Comparison of ENCODE assay signal across 8 cellular contexts in genomic region chr6:4059115-4059777, GRCh38. TPM values are rescaled to one million over a fixed set of nuclear protein-coding genes. Genes with fewer than 3 reads are reported as not detected.
DNase-seq lines count a peak whose midpoint lies in the region; ATAC-seq, FAIRE-seq and TF ChIP-seq lines count a peak whose summit lies in the region.

No MANE protein-coding gene starts in this region.

- no peak for TF ChIP-seq POLR2A in GM12892 (IDR thresholded peaks at IDR 0.05; ENCODE audit: low read depth, low read length)

- FAIRE-seq in GM12892 (lab: Jason Lieb, UNC): no peak

- ATAC-seq in GM21381 (IDR thresholded peaks at IDR 0.05; ENCODE audit: unreplicated experiment): no peak
- no peak for ATAC-seq in HG03342 (IDR thresholded peaks at IDR 0.05; ENCODE audit: unreplicated experiment)
- ATAC-seq in GM21737 (IDR thresholded peaks at IDR 0.05; ENCODE audit: unreplicated experiment): no peak

- peak; percentile 97 for DNase-seq in HCEC 1CT
- peak; percentile 32 for DNase-seq in activated CD4-positive, alpha-beta T cell treated with anti-CD3 and anti-CD28 coated beads for 1 hour
- DNase-seq in effector CD8-positive, alpha-beta T cell (lab: John Stamatoyannopoulos, UW): peak; percentile 13
- peak in 3 of 4 experiments; percentile 25 to 41 (median 39) for DNase-seq in stimulated activated CD4-positive, alpha-beta T cell treated with anti-CD3 and anti-CD28 coated beads, Interleukin-1b, Interleukin-23, amount 100 ng/mL, for 24 hours (ENCODE audit: low read depth in 4 of 4, low spot score in 1 of 4)
- no peak for DNase-seq in GM12892 (ENCODE audit: insufficient read length)

RNA-seq across cellular contexts. Expression of gene FAM217A, which starts 19.7 kb away (rescaled TPM):
- polyA plus RNA-seq in GM12892 (2012; ENCODE audit: missing spikeins): not detected
